In genomic region chr17:18038861-18039534, GRCh38 we compare ENCODE assay signal across 8 cellular contexts. TPM values are rescaled to one million over a fixed set of nuclear protein-coding genes. Genes with fewer than 3 reads are reported as not detected.
DNase-seq lines count a peak whose midpoint lies in the region; ATAC-seq and TF ChIP-seq lines count a peak whose summit lies in the region.

TSS of gene ATPAF2 (minus strand) at chr17:18039168. CDS start at chr17:18039013, 155 bp downstream.
TSS of gene GID4 (plus strand) at chr17:18039408. CDS start at chr17:18039465, 57 bp downstream.

- H3K27ac Mint-ChIP-seq in CD14-positive monocyte: peak within 1 kb of the TSS; percentile 89 to 96 (median 93)

- H3K9me3 Mint-ChIP-seq in CD14-positive monocyte: no peaks in the 10 kb centered on the region

- ATAC-seq in GM19351 (IDR thresholded peaks at IDR 0.05; ENCODE audit: unreplicated experiment): peak; percentile 90
- ATAC-seq in HG03520 (IDR thresholded peaks at IDR 0.05; ENCODE audit: unreplicated experiment): peak; percentile 84
- ATAC-seq in left lobe of liver: peak; percentile 95

- intact Hi-C loops in CD14-positive monocyte (cut with micrococcal nuclease): loop anchor here (5.0 to 10.0 kb wide), 5 partner anchors 143 to 357 kb away; partner anchors contain the start of genes ALKBH5 (in 1 of the 2) and RAI1 (in 1 of the 2)

- peak within 1 kb of the TSS; percentile 93 to 100 for H3K4me3 Mint-ChIP-seq in CD14-positive monocyte

- peaks cover 4 to 10% of the 10 kb centered on the region in 2 donors for H3K36me3 Mint-ChIP-seq in CD14-positive monocyte

- H3K4me1 Mint-ChIP-seq in CD14-positive monocyte: peaks cover 49% of the 10 kb centered on the region

- no peak for TF ChIP-seq CTCF in CD14-positive monocyte (IDR thresholded peaks at IDR 0.05)

- H3K27me3 Mint-ChIP-seq in CD14-positive monocyte (ENCODE audit: low read depth in 3 of 3): peaks cover 0 to 2% (median 0%) of the 10 kb centered on the region in 3 donors

- DNase-seq in CD14-positive monocyte (ENCODE audit: low spot score) (peak; percentile 99), NCI-H69 (lab: John Stamatoyannopoulos, UW) (peak; percentile 98), dedifferentiated amniotic fluid mesenchymal stem cell (ENCODE audit: extremely low spot score) (peak; percentile 97), left lobe of liver (ENCODE audit: low spot score) (peak; percentile 100)
- DNase-seq in activated CD4-positive, alpha-beta T cell treated with anti-CD3 and anti-CD28 coated beads, Interleukin-2, amount 50 U/mL, for 1 hour: peak; percentile 99
- peak; percentile 100 for DNase-seq in stimulated activated CD4-positive, alpha-beta T cell treated with anti-CD3 and anti-CD28 coated beads, Interleukin-2, amount 100 ng/mL, for 24 hours

RNA-seq across cellular contexts. Expression of gene ATPAF2, which starts in this region (rescaled TPM):
- polyA plus RNA-seq in CD14-positive monocyte: 10 to 100 TPM; 44.9 to 50.8 TPM
- 25.9 TPM for total RNA-seq in left lobe of liver

RNA-seq across cellular contexts. Expression of gene GID4, which starts in this region (rescaled TPM):
- 1 to 10 TPM; 4.4 to 6.0 TPM for polyA plus RNA-seq in CD14-positive monocyte
- total RNA-seq in left lobe of liver: 5.6 TPM

Comparison
In these comparisons a context has a peak if more than half of its experiments do, and no peak if none do; other contexts are left out.
1. Peak in every context shown above with its lines: DNase-seq and ATAC-seq.